24 cellular contexts compared by ENCODE assay signal in the genomic region with DNA sequence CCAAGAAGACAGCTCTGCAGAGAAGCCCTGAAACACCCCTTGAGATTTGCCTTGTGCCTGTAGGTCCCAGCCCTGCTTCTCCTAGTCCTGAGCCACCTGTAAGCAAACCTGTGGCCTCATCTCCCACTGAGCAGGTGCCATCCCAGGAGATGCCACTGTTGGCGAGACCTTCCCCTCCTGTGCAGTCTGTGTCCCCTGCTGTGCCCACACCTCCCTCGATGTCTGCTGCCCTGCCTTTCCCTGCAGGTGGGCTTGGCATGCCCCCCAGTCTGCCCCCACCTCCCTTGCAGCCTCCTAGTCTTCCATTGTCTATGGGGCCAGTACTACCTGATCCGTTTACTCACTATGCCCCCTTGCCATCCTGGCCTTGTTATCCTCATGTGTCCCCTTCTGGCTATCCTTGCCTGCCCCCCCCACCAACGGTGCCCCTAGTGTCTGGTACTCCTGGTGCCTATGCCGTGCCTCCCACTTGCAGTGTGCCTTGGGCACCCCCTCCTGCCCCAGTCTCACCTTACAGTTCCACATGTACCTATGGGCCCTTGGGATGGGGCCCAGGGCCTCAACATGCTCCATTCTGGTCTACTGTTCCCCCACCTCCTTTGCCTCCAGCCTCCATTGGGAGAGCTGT.
"Had no signal": no experiment of that assay in that cellular context is flagged by ENCODE, and none has a peak within 500 bp of the region (broad histone marks: within the 10 kb centered on the region; RNA-seq: fewer than 3 reads in every experiment).

No MANE protein-coding gene starts in this region.

- H3K4me3 ChIP-seq: breast epithelium, gastroesophageal sphincter, heart left ventricle, stomach had no signal

- H3K27ac Mint-ChIP-seq: activated CD8-positive, alpha-beta memory T cell treated with anti-CD3 and anti-CD28 coated beads, Interleukin-2, amount 10 ng/mL, durations not matched to agents 7 days and 5 days; activated naive CD8-positive, alpha-beta T cell treated with anti-CD3 and anti-CD28 coated beads, Interleukin-2, amount 50 U/mL, for 24 hours; progenitor cell of endocrine pancreas had no signal

- H3K9me3 ChIP-seq: breast epithelium, gastroesophageal sphincter, heart left ventricle, stomach had no signal

- H3K27me3 Mint-ChIP-seq: activated CD8-positive, alpha-beta memory T cell treated with anti-CD3 and anti-CD28 coated beads, Interleukin-2, amount 10 ng/mL, durations not matched to agents 7 days and 5 days; activated naive CD8-positive, alpha-beta T cell treated with anti-CD3 and anti-CD28 coated beads, Interleukin-2, amount 50 U/mL, for 24 hours; progenitor cell of endocrine pancreas had no signal

- H3K27ac ChIP-seq: breast epithelium, gastroesophageal sphincter, heart left ventricle, stomach, WERI-Rb-1 had no signal

- DNase-seq: activated CD4-positive, alpha-beta T cell treated with anti-CD3 and anti-CD28 coated beads for 1 hour; activated CD4-positive, alpha-beta T cell treated with anti-CD3 and anti-CD28 coated beads, Interleukin-2, amount 50 U/mL, for 48 hours; activated CD8-positive, alpha-beta memory T cell treated with anti-CD3 and anti-CD28 coated beads, Interleukin-2, amount 10 ng/mL, durations not matched to agents 7 days and 5 days; activated gamma-delta T cell; activated naive CD8-positive, alpha-beta T cell treated with anti-CD3 and anti-CD28 coated beads, Interleukin-2, amount 50 U/mL, for 24 hours; activated T-cell treated with anti-CD3 and anti-CD28 coated beads, Interleukin-2, amount 50 U/mL, for 1 hour; anterior cingulate cortex; cortex of kidney; effector CD4-positive, alpha-beta T cell; heart left ventricle; kidney glomerular epithelial cell; left ventricle myocardium superior; stimulated activated CD4-positive, alpha-beta T cell treated with anti-CD3 and anti-CD28 coated beads, Interleukin-12 subunit alpha, Interleukin-12 subunit beta, amount 100 ng/mL, for 4 hours; stimulated activated CD4-positive, alpha-beta T cell treated with anti-CD3 and anti-CD28 coated beads, Interleukin-1b, Interleukin-23, amount 100 ng/mL, for 48 hours; stimulated activated CD8-positive, alpha-beta memory T cell treated with anti-CD3 and anti-CD28 coated beads, Interleukin-4, amount 100 ng/mL, for 48 hours; stomach; SW 1271; T-helper 2 cell; trophoblast cell; WERI-Rb-1 had no signal

- ATAC-seq: activated CD8-positive, alpha-beta memory T cell treated with anti-CD3 and anti-CD28 coated beads, Interleukin-2, amount 10 ng/mL, durations not matched to agents 7 days and 5 days; activated naive CD8-positive, alpha-beta T cell treated with anti-CD3 and anti-CD28 coated beads, Interleukin-2, amount 50 U/mL, for 24 hours; gastroesophageal sphincter; heart left ventricle; left ventricle myocardium superior had no signal

- H3K4me1 ChIP-seq: breast epithelium had no signal

- H3K9me3 Mint-ChIP-seq: activated naive CD8-positive, alpha-beta T cell treated with anti-CD3 and anti-CD28 coated beads, Interleukin-2, amount 50 U/mL, for 24 hours; neural crest cell had no signal

- H3K4me3 Mint-ChIP-seq: activated CD8-positive, alpha-beta memory T cell treated with anti-CD3 and anti-CD28 coated beads, Interleukin-2, amount 10 ng/mL, durations not matched to agents 7 days and 5 days; activated naive CD8-positive, alpha-beta T cell treated with anti-CD3 and anti-CD28 coated beads, Interleukin-2, amount 50 U/mL, for 24 hours; neural crest cell had no signal
